21 cellular contexts compared by ENCODE assay signal in the genomic region with DNA sequence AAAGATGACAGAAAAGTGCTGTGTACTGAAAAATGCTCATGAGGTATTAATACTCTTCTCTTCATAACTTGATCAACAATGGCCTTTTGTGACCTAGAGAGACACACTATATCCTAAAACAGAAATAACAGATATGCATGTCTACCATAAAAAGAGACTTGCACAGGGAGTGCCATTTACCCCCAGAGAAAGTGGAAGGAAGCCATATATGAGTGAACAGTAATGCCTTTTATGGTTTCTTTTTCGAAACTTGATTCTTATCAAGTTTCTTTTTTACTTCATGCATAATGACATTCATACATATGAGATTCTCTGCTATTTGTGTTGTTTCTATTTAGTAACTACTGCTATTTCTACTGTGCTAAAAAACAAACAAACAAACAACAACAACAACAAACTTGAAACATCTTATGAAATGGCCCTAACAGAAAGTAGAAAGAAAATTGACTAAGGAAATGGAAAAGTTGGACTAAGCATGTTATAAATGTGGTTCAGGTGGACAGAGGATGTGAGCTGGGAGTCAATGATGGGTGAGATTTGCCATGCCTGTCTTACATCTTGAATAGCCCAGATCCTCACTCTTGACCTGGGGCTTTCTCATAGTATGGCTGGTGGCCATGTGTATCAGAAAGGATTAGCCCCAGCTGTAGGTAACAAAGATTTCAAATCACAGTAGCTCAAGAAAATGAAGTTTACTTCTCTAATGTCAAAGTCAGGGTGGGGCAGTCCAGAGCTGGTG. TPM values are rescaled to one million over a fixed set of nuclear protein-coding genes. Genes with fewer than 3 reads are reported as not detected.
DNase-seq lines count a peak whose midpoint lies in the region; ATAC-seq and TF ChIP-seq lines count a peak whose summit lies in the region.
"Had no signal": no experiment of that assay in that cellular context is flagged by ENCODE, and none has a peak within 500 bp of the region (broad histone marks: within the 10 kb centered on the region; RNA-seq: fewer than 3 reads in every experiment).

No MANE protein-coding gene starts in this region.

- DNase-seq in activated T-cell treated with anti-CD3 and anti-CD28 coated beads, Interleukin-2, amount 50 U/mL, for 4 hours: no peak
- DNase-seq in activated T-cell treated with anti-CD3 and anti-CD28 coated beads, Interleukin-2, amount 50 U/mL, for 48 hours: no peak
- DNase-seq in lower lobe of right lung: no peak
- DNase-seq in sciatic nerve (ENCODE audit: low spot score): no peak
- DNase-seq in stimulated activated CD4-positive, alpha-beta T cell treated with anti-CD3 and anti-CD28 coated beads, Interleukin-4, amount 100 ng/mL, for 4 hours: no peak
- DNase-seq: activated CD4-positive, alpha-beta memory T cell treated with anti-CD3 and anti-CD28 coated beads, Interleukin-2, amount 10 ng/mL, durations not matched to agents 7 days and 5 days; activated naive CD8-positive, alpha-beta T cell treated with anti-CD3 and anti-CD28 coated beads, Interleukin-2, amount 10 ng/mL, durations not matched to agents 7 days and 5 days; DMS 273 treated with DMSO at 0.1 percent for 48 hours; GF-D8; KG1; left ventricle myocardium inferior; NCI-H1092 treated with DMSO at 0.1 percent for 48 hours; NCI-H774; stimulated activated CD4-positive, alpha-beta T cell treated with anti-CD3 and anti-CD28 coated beads, Interleukin-12 subunit alpha, Interleukin-12 subunit beta, amount 100 ng/mL, for 4 hours had no signal

- no peak overlapping the region for H3K4me3 Mint-ChIP-seq in activated T-cell treated with anti-CD3 and anti-CD28 coated beads, Interleukin-2, amount 50 U/mL, for 4 hours
- H3K4me3 Mint-ChIP-seq: activated CD4-positive, alpha-beta memory T cell treated with anti-CD3 and anti-CD28 coated beads, Interleukin-2, amount 10 ng/mL, durations not matched to agents 7 days and 5 days; activated naive CD8-positive, alpha-beta T cell treated with anti-CD3 and anti-CD28 coated beads, Interleukin-2, amount 10 ng/mL, durations not matched to agents 7 days and 5 days; stimulated activated memory B cell treated with anti-CD40 and anti-IgM and Interleukin-4, amounts not matched to agents 10 μg/mL and 1 μg/mL and 100 μg/mL, for 72 hours; type B pancreatic cell had no signal

- no peaks in the 10 kb centered on the region for H3K9me3 Mint-ChIP-seq in activated T-cell treated with anti-CD3 and anti-CD28 coated beads, Interleukin-2, amount 50 U/mL, for 4 hours
- H3K9me3 Mint-ChIP-seq: stimulated activated memory B cell treated with anti-CD40 and anti-IgM and Interleukin-4, amounts not matched to agents 10 μg/mL and 1 μg/mL and 100 μg/mL, for 72 hours had no signal

- H3K4me1 ChIP-seq in lower lobe of right lung: no peaks in the 10 kb centered on the region
- H3K4me1 ChIP-seq: left ventricle myocardium inferior had no signal

- no peak for TF ChIP-seq CTCF in lower lobe of right lung (IDR thresholded peaks at IDR 0.05)

- H3K36me3 ChIP-seq in lower lobe of right lung: no peaks in the 10 kb centered on the region
- H3K36me3 ChIP-seq: BLaER1 treated with 17β-estradiol and CSF1 and Interleukin-3, amounts not matched to agents 10 nM and 100 nM; left ventricle myocardium inferior had no signal

- peak; percentile 51 to 52 for ATAC-seq in activated T-cell treated with anti-CD3 and anti-CD28 coated beads, Interleukin-2, amount 50 U/mL, for 4 hours
- ATAC-seq in GM21717 (IDR thresholded peaks at IDR 0.05; ENCODE audit: unreplicated experiment) (peak; percentile 50), HG03432 (IDR thresholded peaks at IDR 0.05; ENCODE audit: unreplicated experiment) (peak; percentile 61), GM21447 (IDR thresholded peaks at IDR 0.05; ENCODE audit: unreplicated experiment) (no peak), lower lobe of right lung (no peak), sciatic nerve (no peak)
- ATAC-seq: esophagus mucosa; stimulated activated memory B cell treated with anti-CD40 and anti-IgM and Interleukin-4, amounts not matched to agents 10 μg/mL and 1 μg/mL and 100 μg/mL, for 72 hours had no signal

- H3K27me3 ChIP-seq in lower lobe of right lung (ENCODE audit: low read depth): no peaks in the 10 kb centered on the region

- H3K4me3 ChIP-seq in lower lobe of right lung: no peak overlapping the region
- H3K4me3 ChIP-seq: BLaER1 treated with 17β-estradiol and CSF1 and Interleukin-3, amounts not matched to agents 10 nM and 100 nM; left ventricle myocardium inferior had no signal

- intact Hi-C loops in lower lobe of right lung (cut with DNase I) (no loop called here), sciatic nerve (cut with DNase I) (no loop called here)

- peaks cover 2% of the 10 kb centered on the region for H3K4me1 Mint-ChIP-seq in activated T-cell treated with anti-CD3 and anti-CD28 coated beads, Interleukin-2, amount 50 U/mL, for 4 hours (ENCODE audit: low read depth)
- H3K4me1 Mint-ChIP-seq: activated naive CD8-positive, alpha-beta T cell treated with anti-CD3 and anti-CD28 coated beads, Interleukin-2, amount 10 ng/mL, durations not matched to agents 7 days and 5 days; stimulated activated memory B cell treated with anti-CD40 and anti-IgM and Interleukin-4, amounts not matched to agents 10 μg/mL and 1 μg/mL and 100 μg/mL, for 72 hours had no signal

- H3K36me3 Mint-ChIP-seq in activated T-cell treated with anti-CD3 and anti-CD28 coated beads, Interleukin-2, amount 50 U/mL, for 4 hours (ENCODE audit: insufficient read depth): no peaks in the 10 kb centered on the region
- H3K36me3 Mint-ChIP-seq: activated naive CD8-positive, alpha-beta T cell treated with anti-CD3 and anti-CD28 coated beads, Interleukin-2, amount 10 ng/mL, durations not matched to agents 7 days and 5 days; stimulated activated memory B cell treated with anti-CD40 and anti-IgM and Interleukin-4, amounts not matched to agents 10 μg/mL and 1 μg/mL and 100 μg/mL, for 72 hours; type B pancreatic cell had no signal

- H3K9me3 ChIP-seq in lower lobe of right lung: no peaks in the 10 kb centered on the region

- no peaks in the 10 kb centered on the region for H3K27me3 Mint-ChIP-seq in activated T-cell treated with anti-CD3 and anti-CD28 coated beads, Interleukin-2, amount 50 U/mL, for 4 hours (ENCODE audit: low read depth)
- H3K27me3 Mint-ChIP-seq: activated naive CD8-positive, alpha-beta T cell treated with anti-CD3 and anti-CD28 coated beads, Interleukin-2, amount 10 ng/mL, durations not matched to agents 7 days and 5 days; stimulated activated memory B cell treated with anti-CD40 and anti-IgM and Interleukin-4, amounts not matched to agents 10 μg/mL and 1 μg/mL and 100 μg/mL, for 72 hours; type B pancreatic cell had no signal

- H3K27ac ChIP-seq in lower lobe of right lung: no peak overlapping the region
- H3K27ac ChIP-seq: BLaER1 treated with 17β-estradiol and CSF1 and Interleukin-3, amounts not matched to agents 10 nM and 100 nM; left ventricle myocardium inferior had no signal

RNA-seq across cellular contexts. Expression of gene GEMIN8, which starts 43.8 kb away (rescaled TPM):
- total RNA-seq in activated T-cell treated with anti-CD3 and anti-CD28 coated beads, Interleukin-2, amount 50 U/mL, for 4 hours: 10 to 100 TPM; 18.2 to 20.2 (median 18.8) TPM
- total RNA-seq in lower lobe of right lung: 15.8 TPM
- total RNA-seq in sciatic nerve: 33.6 TPM

Comparison
In these comparisons a context has a peak if more than half of its experiments do, and no peak if none do; other contexts are left out.
1. ATAC-seq: peak in activated T-cell treated with anti-CD3 and anti-CD28 coated beads, Interleukin-2, amount 50 U/mL, for 4 hours (2 of 2), GM21717 (single experiment) and HG03432 (single experiment); none in GM21447 (single experiment), lower lobe of right lung (0 of 2) and sciatic nerve (single experiment).